10 cellular contexts compared by ENCODE assay signal in genomic region chr9:93116049-93116961, GRCh38. TPM values are rescaled to one million over a fixed set of nuclear protein-coding genes. Genes with fewer than 3 reads are reported as not detected.
A peak's percentile ranks its signal among the peaks of the same experiment; 100 is the strongest.
DNase-seq lines count a peak whose midpoint lies in the region; ATAC-seq lines count a peak whose summit lies in the region.
"Had no signal": no experiment of that assay in that cellular context is flagged by ENCODE, and none has a peak within 500 bp of the region (broad histone marks: within the 10 kb centered on the region; RNA-seq: fewer than 3 reads in every experiment).

No MANE protein-coding gene starts in this region.

- peak; percentile 44 for DNase-seq in GM03348 (ENCODE audit: low spot score)
- peak; percentile 89 for DNase-seq in RPMI8226
- DNase-seq in left cardiac atrium, result peak; percentile 77
- DNase-seq in sciatic nerve (ENCODE audit: low spot score), result peak; percentile 83
- DNase-seq in Kasumi-1 (lab: John Stamatoyannopoulos, UW), result no peak
- DNase-seq in activated naive CD4-positive, alpha-beta T cell treated with Interleukin-2 at 50 U/mL for 16 hours, result no peak
- no peak for DNase-seq in foreskin melanocyte
- DNase-seq: retina, T1000 had no signal

- ATAC-seq in left cardiac atrium, result peak; percentile 26 to 29
- ATAC-seq in sciatic nerve, result peak; percentile 80
- ATAC-seq in HG02763 (IDR thresholded peaks at IDR 0.05; ENCODE audit: unreplicated experiment), result no peak

- intact Hi-C loops in left cardiac atrium (cut with DNase I), result no loop called here
- intact Hi-C loops in sciatic nerve (cut with DNase I), result loop anchor here (10.0 kb wide), 1 partner anchor 188 kb away; no protein-coding TSS in a partner anchor

RNA-seq across cellular contexts. Expression of gene NINJ1, which starts 17.7 kb away (rescaled TPM):
- 10 to 100 TPM; 38.4 to 45.9 TPM for total RNA-seq in left cardiac atrium
- total RNA-seq in sciatic nerve, result 53.5 TPM

RNA-seq across cellular contexts. Expression of gene CARD19, which starts 20.3 kb away (rescaled TPM):
- total RNA-seq in left cardiac atrium, result 10 to 100 TPM; 20.2 to 26.3 TPM
- total RNA-seq in sciatic nerve, result 36.6 TPM

RNA-seq across cellular contexts. Expression of gene SUSD3, which starts 57.8 kb away (rescaled TPM):
- total RNA-seq in left cardiac atrium (1 to 10 TPM; 1.6 to 2.4 TPM), sciatic nerve (6.6 TPM)

Comparison
In these comparisons a context has a peak if more than half of its experiments do, and no peak if none do; other contexts are left out.
1. DNase-seq: peak in GM03348 (single experiment), RPMI8226 (single experiment), left cardiac atrium (single experiment) and sciatic nerve (single experiment); none in Kasumi-1 (0 of 2), activated naive CD4-positive, alpha-beta T cell treated with Interleukin-2 at 50 U/mL for 16 hours (single experiment) and foreskin melanocyte (single experiment).